ENCODE assay signal across 7 cellular contexts in genomic region chr12:25959069-25959961, GRCh38. TPM values are rescaled to one million over a fixed set of nuclear protein-coding genes. Genes with fewer than 3 reads are reported as not detected.
A peak's percentile ranks its signal among the peaks of the same experiment; 100 is the strongest.
DNase-seq lines count a peak whose midpoint lies in the region; ATAC-seq, FAIRE-seq and TF ChIP-seq lines count a peak whose summit lies in the region.

No MANE protein-coding gene starts in this region.

- H3K4me3 ChIP-seq in skeletal muscle satellite cell (ENCODE audit: low read length), result peak overlapping the region; percentile 97

- no peaks in the 10 kb centered on the region for H3K27me3 ChIP-seq in skeletal muscle satellite cell (ENCODE audit: control insufficient read depth, insufficient read depth, low read length)

- H3K4me2 ChIP-seq in skeletal muscle satellite cell (ENCODE audit: low read length), result peak overlapping the region; percentile 85

- H3K9me3 ChIP-seq in skeletal muscle satellite cell (replicated peaks; ENCODE audit: low read length), result no peaks in the 10 kb centered on the region

- DNase-seq in GM12891 (ENCODE audit: insufficient read length, low spot score) (peak; percentile 23), SHP77 treated with DMSO at 0.1 percent for 48 hours (lab: John Stamatoyannopoulos, UW) (peak; percentile 6), cerebellum (ENCODE audit: low spot score) (peak; percentile 16), iris pigment epithelial cell (ENCODE audit: low read depth) (peak; percentile 93)

- no peak for TF ChIP-seq POLR2A in GM12891 (IDR thresholded peaks at IDR 0.05; ENCODE audit: low read depth, low read length)

- peak overlapping the region; percentile 99 for H3K9ac ChIP-seq in skeletal muscle satellite cell (ENCODE audit: low read depth, low read length)

- FAIRE-seq in GM12891 (lab: Jason Lieb, UNC), result no peak

- ATAC-seq in HG02973 (IDR thresholded peaks at IDR 0.05; ENCODE audit: unreplicated experiment) (peak; percentile 29), HG03139 (IDR thresholded peaks at IDR 0.05; ENCODE audit: unreplicated experiment) (no peak)

- H3K4me1 ChIP-seq in skeletal muscle satellite cell (ENCODE audit: control insufficient read depth, insufficient read depth, low read length), result peaks cover 24% of the 10 kb centered on the region

- peaks cover 10% of the 10 kb centered on the region for H3K36me3 ChIP-seq in skeletal muscle satellite cell (ENCODE audit: insufficient read depth, low read length)

TF ChIP-seq in GM12891, 5 proteins besides CTCF, POLR2A, EP300 and RAD21:
- TF ChIP-seq POU2F2 (IDR thresholded peaks at IDR 0.05; ENCODE audit: low read depth, low read length), result no peak
- no peak for TF ChIP-seq SPI1 (IDR thresholded peaks at IDR 0.05; ENCODE audit: low read depth, low read length)
- TF ChIP-seq POLR2AphosphoS5 (IDR thresholded peaks at IDR 0.05; ENCODE audit: low read depth, low read length), result no peak
- TF ChIP-seq TAF1 (IDR thresholded peaks at IDR 0.05; ENCODE audit: low read depth, low read length), result no peak
- no peak for TF ChIP-seq PAX5 (IDR thresholded peaks at IDR 0.05; ENCODE audit: insufficient read depth, low read length, severe bottlenecking)

RNA-seq across cellular contexts. Expression of gene RASSF8, which starts 0.8 kb away (rescaled TPM):
- 0.08 TPM for polyA plus RNA-seq in GM12891 (2012; ENCODE audit: low read depth, missing spikeins)
- total RNA-seq in cerebellum, result 33.8 TPM
- 43.0 and 63.1 TPM in 2 replicates for total RNA-seq in skeletal muscle satellite cell (2012; rRNA removed)

Comparison
In these comparisons a context has a peak if more than half of its experiments do, and no peak if none do; other contexts are left out.
1. DNase-seq: peak in every context shown above with its lines; median percentile 93 in iris pigment epithelial cell; 23 in GM12891; 16 in cerebellum; 6 in SHP77 treated with DMSO at 0.1 percent for 48 hours.